ENCODE assay signal across 8 cellular contexts in genomic region chr16:3444032-3444388, GRCh38. TPM values are rescaled to one million over a fixed set of nuclear protein-coding genes. Genes with fewer than 3 reads are reported as not detected.
A peak's percentile ranks its signal among the peaks of the same experiment; 100 is the strongest.
DNase-seq lines count a peak whose midpoint lies in the region; ATAC-seq and TF ChIP-seq lines count a peak whose summit lies in the region.

No MANE protein-coding gene starts in this region.

- H3K36me3 ChIP-seq in left lung: peaks cover 0 to 23% of the 10 kb centered on the region in 2 donors

- intact Hi-C loops in left lung (cut with DNase I): no loop called here

- H3K4me1 ChIP-seq in left lung: peaks cover 0 to 22% of the 10 kb centered on the region in 2 donors

- peaks cover 26% of the 10 kb centered on the region for H3K4me1 Mint-ChIP-seq in stimulated activated naive CD8-positive, alpha-beta T cell treated with anti-CD3 and anti-CD28 coated beads, Interleukin-15, Interleukin-2, amounts not matched to agents 100 ng/mL and 50 ng/mL, for 24 hours (ENCODE audit: low read depth)

- no peaks in the 10 kb centered on the region for H3K27me3 Mint-ChIP-seq in stimulated activated naive CD8-positive, alpha-beta T cell treated with anti-CD3 and anti-CD28 coated beads, Interleukin-15, Interleukin-2, amounts not matched to agents 100 ng/mL and 50 ng/mL, for 24 hours

- H3K27ac ChIP-seq in cingulate gyrus (ENCODE audit: low read depth, low read length) (peak overlapping the region; percentile 73), left lung (peak overlapping the region; percentile 59 to 77)

- TF ChIP-seq POLR2A in Raji (IDR thresholded peaks at IDR 0.05; ENCODE audit: insufficient read depth, low read depth, low read length): peak; percentile 12; the same call in 1 of the 2 replicates

- peak overlapping the region; percentile 90 for H3K4me3 Mint-ChIP-seq in stimulated activated naive CD8-positive, alpha-beta T cell treated with anti-CD3 and anti-CD28 coated beads, Interleukin-15, Interleukin-2, amounts not matched to agents 100 ng/mL and 50 ng/mL, for 24 hours

- peaks cover 9% of the 10 kb centered on the region for H3K9me3 Mint-ChIP-seq in stimulated activated naive CD8-positive, alpha-beta T cell treated with anti-CD3 and anti-CD28 coated beads, Interleukin-15, Interleukin-2, amounts not matched to agents 100 ng/mL and 50 ng/mL, for 24 hours

- H3K4me3 ChIP-seq in left lung: peak overlapping the region; percentile 46 to 67

- H3K27ac Mint-ChIP-seq in stimulated activated naive CD8-positive, alpha-beta T cell treated with anti-CD3 and anti-CD28 coated beads, Interleukin-15, Interleukin-2, amounts not matched to agents 100 ng/mL and 50 ng/mL, for 24 hours: peak overlapping the region; percentile 97

- peaks cover 46% of the 10 kb centered on the region for H3K36me3 Mint-ChIP-seq in stimulated activated naive CD8-positive, alpha-beta T cell treated with anti-CD3 and anti-CD28 coated beads, Interleukin-15, Interleukin-2, amounts not matched to agents 100 ng/mL and 50 ng/mL, for 24 hours (ENCODE audit: low read depth)

- no peaks in the 10 kb centered on the region for H3K27me3 ChIP-seq in left lung

- no peak for TF ChIP-seq CTCF in left lung (IDR thresholded peaks at IDR 0.05)

- ATAC-seq in HG03103 (IDR thresholded peaks at IDR 0.05; ENCODE audit: low read depth, unreplicated experiment): peak; percentile 28
- peak; percentile 77 for ATAC-seq in left lung
- no peak for ATAC-seq in GM21367 (IDR thresholded peaks at IDR 0.05; ENCODE audit: unreplicated experiment)

- H3K9me3 ChIP-seq in left lung: peaks cover 0 to 17% of the 10 kb centered on the region in 2 donors

- DNase-seq in NCI-H748 (lab: John Stamatoyannopoulos, UW; ENCODE audit: unreplicated experiment) (peak; percentile 39), NCI-H748 treated with DMSO at 0.1 percent for 48 hours (lab: John Stamatoyannopoulos, UW) (no peak), left lung (no peak)

RNA-seq across cellular contexts. Expression of gene NAA60, which starts 0.5 kb away (rescaled TPM):
- total RNA-seq in left lung: 10 to 100 TPM; 47.8 to 49.4 TPM

RNA-seq across cellular contexts. Expression of gene ZNF597, which starts 0.7 kb away (rescaled TPM):
- 1 to 10 TPM; 3.2 to 4.1 TPM for total RNA-seq in left lung

RNA-seq across cellular contexts. Expression of gene ZNF174, which starts 43.0 kb away (rescaled TPM):
- 1 to 10 TPM; 8.1 to 9.2 TPM for total RNA-seq in left lung

RNA-seq across cellular contexts. Expression of gene ZSCAN32, which starts 43.2 kb away (rescaled TPM):
- 10 to 100 TPM in 1 of 2 donors, 1 to 10 TPM in 1; 9.4 to 12.0 TPM for total RNA-seq in left lung

RNA-seq across cellular contexts. Expression of gene C16orf90, which starts 51.3 kb away (rescaled TPM):
- total RNA-seq in left lung: not detected
